Comparison of ENCODE assay signal across 2 cellular contexts in the genomic region with DNA sequence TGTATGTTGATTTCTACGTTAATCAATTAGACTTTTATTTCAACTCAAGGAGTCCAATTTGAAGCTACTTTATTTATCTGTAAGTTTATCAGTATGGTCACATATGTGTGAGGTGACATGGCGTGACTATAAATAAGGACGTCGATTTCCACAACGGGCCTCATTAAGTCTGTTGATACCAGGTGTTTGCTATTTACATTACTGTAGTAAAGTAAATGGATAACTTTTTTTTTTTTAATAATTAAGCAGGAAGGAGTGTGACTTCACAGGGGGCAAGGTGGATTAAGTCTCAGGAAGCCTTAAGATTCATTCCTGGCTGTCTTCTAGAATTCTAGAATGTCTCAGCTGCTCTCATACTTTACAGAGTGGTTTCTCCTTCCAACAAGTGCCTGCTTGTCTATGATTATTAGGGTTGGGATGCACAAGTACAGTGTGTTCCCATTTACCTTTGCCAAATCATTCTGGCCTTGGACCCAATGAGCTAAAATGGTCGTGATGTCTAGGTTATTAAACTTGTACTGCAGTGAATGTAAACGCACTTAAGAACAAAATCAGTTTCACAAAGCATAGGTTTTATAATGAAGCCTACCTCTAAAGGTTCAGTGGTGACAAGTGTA.
TF ChIP-seq lines count a peak whose summit lies in the region.

No MANE protein-coding gene starts in this region.

TF ChIP-seq in HCT116, 20 proteins besides CTCF, POLR2A, EP300 and RAD21 (continued from another document):
- TF ChIP-seq, protein P1, sequence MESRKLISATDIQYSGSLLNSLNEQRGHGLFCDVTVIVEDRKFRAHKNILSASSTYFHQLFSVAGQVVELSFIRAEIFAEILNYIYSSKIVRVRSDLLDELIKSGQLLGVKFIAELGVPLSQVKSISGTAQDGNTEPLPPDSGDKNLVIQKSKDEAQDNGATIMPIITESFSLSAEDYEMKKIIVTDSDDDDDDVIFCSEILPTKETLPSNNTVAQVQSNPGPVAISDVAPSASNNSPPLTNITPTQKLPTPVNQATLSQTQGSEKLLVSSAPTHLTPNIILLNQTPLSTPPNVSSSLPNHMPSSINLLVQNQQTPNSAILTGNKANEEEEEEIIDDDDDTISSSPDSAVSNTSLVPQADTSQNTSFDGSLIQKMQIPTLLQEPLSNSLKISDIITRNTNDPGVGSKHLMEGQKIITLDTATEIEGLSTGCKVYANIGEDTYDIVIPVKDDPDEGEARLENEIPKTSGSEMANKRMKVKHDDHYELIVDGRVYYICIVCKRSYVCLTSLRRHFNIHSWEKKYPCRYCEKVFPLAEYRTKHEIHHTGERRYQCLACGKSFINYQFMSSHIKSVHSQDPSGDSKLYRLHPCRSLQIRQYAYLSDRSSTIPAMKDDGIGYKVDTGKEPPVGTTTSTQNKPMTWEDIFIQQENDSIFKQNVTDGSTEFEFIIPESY (IDR thresholded peaks at IDR 0.05; ENCODE audit: extremely low read depth, insufficient replicate concordance, low read length): no peak
- TF ChIP-seq SIN3A (IDR thresholded peaks at IDR 0.05; ENCODE audit: low read depth): no peak

TF ChIP-seq in SK-N-SH, 30 proteins besides CTCF, POLR2A, EP300 and RAD21 (continued from another document):
- TF ChIP-seq, protein P2, sequence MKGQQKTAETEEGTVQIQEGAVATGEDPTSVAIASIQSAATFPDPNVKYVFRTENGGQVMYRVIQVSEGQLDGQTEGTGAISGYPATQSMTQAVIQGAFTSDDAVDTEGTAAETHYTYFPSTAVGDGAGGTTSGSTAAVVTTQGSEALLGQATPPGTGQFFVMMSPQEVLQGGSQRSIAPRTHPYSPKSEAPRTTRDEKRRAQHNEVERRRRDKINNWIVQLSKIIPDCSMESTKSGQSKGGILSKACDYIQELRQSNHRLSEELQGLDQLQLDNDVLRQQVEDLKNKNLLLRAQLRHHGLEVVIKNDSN (IDR thresholded peaks at IDR 0.05; ENCODE audit: borderline replicate concordance, low read depth): no peak
- TF ChIP-seq RFX5 (IDR thresholded peaks at IDR 0.05; ENCODE audit: low read length) (no peak), EZH2phosphoT487 (IDR thresholded peaks at IDR 0.05; ENCODE audit: borderline replicate concordance, low read depth) (no peak), GATA2 (CRISPR knock-in tag; IDR thresholded peaks at IDR 0.05) (no peak), RXRA (IDR thresholded peaks at IDR 0.05; ENCODE audit: borderline replicate concordance, low read depth) (no peak), TEAD4 (IDR thresholded peaks at IDR 0.05; ENCODE audit: borderline replicate concordance, insufficient read depth) (no peak), SIN3A (IDR thresholded peaks at IDR 0.05; ENCODE audit: borderline replicate concordance, low read depth, low read length) (no peak), JUND (IDR thresholded peaks at IDR 0.05) (no peak), ELF1 (IDR thresholded peaks at IDR 0.05) (no peak)
- TF ChIP-seq, protein P3, sequence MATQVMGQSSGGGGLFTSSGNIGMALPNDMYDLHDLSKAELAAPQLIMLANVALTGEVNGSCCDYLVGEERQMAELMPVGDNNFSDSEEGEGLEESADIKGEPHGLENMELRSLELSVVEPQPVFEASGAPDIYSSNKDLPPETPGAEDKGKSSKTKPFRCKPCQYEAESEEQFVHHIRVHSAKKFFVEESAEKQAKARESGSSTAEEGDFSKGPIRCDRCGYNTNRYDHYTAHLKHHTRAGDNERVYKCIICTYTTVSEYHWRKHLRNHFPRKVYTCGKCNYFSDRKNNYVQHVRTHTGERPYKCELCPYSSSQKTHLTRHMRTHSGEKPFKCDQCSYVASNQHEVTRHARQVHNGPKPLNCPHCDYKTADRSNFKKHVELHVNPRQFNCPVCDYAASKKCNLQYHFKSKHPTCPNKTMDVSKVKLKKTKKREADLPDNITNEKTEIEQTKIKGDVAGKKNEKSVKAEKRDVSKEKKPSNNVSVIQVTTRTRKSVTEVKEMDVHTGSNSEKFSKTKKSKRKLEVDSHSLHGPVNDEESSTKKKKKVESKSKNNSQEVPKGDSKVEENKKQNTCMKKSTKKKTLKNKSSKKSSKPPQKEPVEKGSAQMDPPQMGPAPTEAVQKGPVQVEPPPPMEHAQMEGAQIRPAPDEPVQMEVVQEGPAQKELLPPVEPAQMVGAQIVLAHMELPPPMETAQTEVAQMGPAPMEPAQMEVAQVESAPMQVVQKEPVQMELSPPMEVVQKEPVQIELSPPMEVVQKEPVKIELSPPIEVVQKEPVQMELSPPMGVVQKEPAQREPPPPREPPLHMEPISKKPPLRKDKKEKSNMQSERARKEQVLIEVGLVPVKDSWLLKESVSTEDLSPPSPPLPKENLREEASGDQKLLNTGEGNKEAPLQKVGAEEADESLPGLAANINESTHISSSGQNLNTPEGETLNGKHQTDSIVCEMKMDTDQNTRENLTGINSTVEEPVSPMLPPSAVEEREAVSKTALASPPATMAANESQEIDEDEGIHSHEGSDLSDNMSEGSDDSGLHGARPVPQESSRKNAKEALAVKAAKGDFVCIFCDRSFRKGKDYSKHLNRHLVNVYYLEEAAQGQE (IDR thresholded peaks at IDR 0.05; ENCODE audit: low read depth, low read length): no peak
